Comparison of ENCODE assay signal across 18 cellular contexts in the genomic region with DNA sequence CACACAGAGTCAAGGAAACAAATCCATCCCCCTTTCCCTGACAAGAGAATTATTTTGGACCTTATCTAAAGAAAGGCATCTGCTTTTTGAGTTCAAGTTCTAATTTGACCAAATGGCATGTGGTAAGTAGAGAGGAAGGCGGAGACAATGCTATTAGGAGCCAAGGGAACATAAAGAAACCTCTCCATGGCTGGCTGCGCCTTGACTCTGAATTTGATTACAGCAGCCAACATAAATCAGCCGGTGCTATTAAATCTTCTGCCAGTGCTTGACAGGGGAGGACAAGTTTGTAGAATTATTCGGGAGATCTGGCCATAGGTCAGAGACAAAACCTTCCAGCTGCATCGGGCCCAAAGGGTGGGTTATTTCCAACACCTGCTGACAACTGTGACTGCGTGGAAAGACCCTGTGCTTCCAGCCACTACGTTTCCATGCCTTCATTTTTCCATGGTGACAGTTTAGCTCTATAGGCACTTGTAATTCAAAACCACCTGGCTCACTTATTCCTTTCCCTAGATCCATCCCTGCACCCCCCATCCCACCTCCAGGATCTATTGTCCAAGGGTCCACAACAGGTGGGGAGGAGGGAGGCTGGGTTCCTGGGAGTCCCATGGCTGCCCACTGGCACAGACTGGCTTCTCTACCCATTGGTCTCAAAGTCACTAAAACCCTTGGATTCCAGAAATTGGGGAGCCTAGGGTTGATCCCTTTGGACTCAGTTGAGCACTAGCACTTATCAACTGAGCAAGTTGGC.
"Had no signal": no experiment of that assay in that cellular context is flagged by ENCODE, and none has a peak within 500 bp of the region (broad histone marks: within the 10 kb centered on the region; RNA-seq: fewer than 3 reads in every experiment).

No MANE protein-coding gene starts in this region.

- H3K36me3 Mint-ChIP-seq: natural killer cell treated with Interleukin-12 subunit alpha and Interleukin-12 subunit beta and Interleukin-15 and Interleukin-18, amount 100 ng/mL, for 72 hours had no signal

- ATAC-seq: activated CD8-positive, alpha-beta T cell treated with anti-CD3 and anti-CD28 coated beads for 36 hours; activated T-helper 17 cell treated with anti-CD3 and anti-CD28 coated beads, Interleukin-2, amount 50 U/mL, for 72 hours; body of pancreas; left colon; lower lobe of right lung; stimulated activated naive B cell treated with anti-CD40 and anti-IgM and Interleukin-4, amounts not matched to agents 10 μg/mL and 1 μg/mL and 100 μg/mL, for 72 hours had no signal

- H3K9me3 Mint-ChIP-seq: activated CD4-positive, alpha-beta T cell treated with anti-CD3 and anti-CD28 coated beads, Interleukin-2, amount 10 ng/mL, durations not matched to agents 24 days and 14 days; activated CD8-positive, alpha-beta T cell treated with anti-CD3 and anti-CD28 coated beads for 36 hours; activated naive CD4-positive, alpha-beta T cell treated with anti-CD3 and anti-CD28 coated beads for 36 hours; activated T-helper 17 cell treated with anti-CD3 and anti-CD28 coated beads, Interleukin-2, amount 50 U/mL, for 72 hours; natural killer cell treated with Interleukin-12 subunit alpha and Interleukin-12 subunit beta and Interleukin-15 and Interleukin-18, amount 100 ng/mL, for 72 hours; stimulated activated naive B cell treated with anti-CD40 and anti-IgM and Interleukin-4, amounts not matched to agents 10 μg/mL and 1 μg/mL and 100 μg/mL, for 72 hours had no signal

- DNase-seq: activated CD4-positive, alpha-beta T cell treated with anti-CD3 and anti-CD28 coated beads, Interleukin-2, amount 10 ng/mL, durations not matched to agents 24 days and 14 days; activated T-cell treated with anti-CD3 and anti-CD28 coated beads, Interleukin-2, amount 50 U/mL, for 1 hour; caudate nucleus; dorsolateral prefrontal cortex; hippocampal formation; left colon; lower lobe of right lung; nucleus accumbens; spleen; stimulated activated CD4-positive, alpha-beta T cell treated with anti-CD3 and anti-CD28 coated beads, Interleukin-4, amount 100 ng/mL, for 4 hours; stimulated activated naive B cell treated with anti-CD40 and anti-IgM and Interleukin-4, amounts not matched to agents 10 μg/mL and 1 μg/mL and 100 μg/mL, for 72 hours; T1000 had no signal

- H3K27me3 Mint-ChIP-seq: activated CD4-positive, alpha-beta T cell treated with anti-CD3 and anti-CD28 coated beads, Interleukin-2, amount 10 ng/mL, durations not matched to agents 24 days and 14 days; activated CD8-positive, alpha-beta T cell treated with anti-CD3 and anti-CD28 coated beads for 36 hours; activated T-helper 17 cell treated with anti-CD3 and anti-CD28 coated beads, Interleukin-2, amount 50 U/mL, for 72 hours; natural killer cell treated with Interleukin-12 subunit alpha and Interleukin-12 subunit beta and Interleukin-15 and Interleukin-18, amount 100 ng/mL, for 72 hours; stimulated activated naive B cell treated with anti-CD40 and anti-IgM and Interleukin-4, amounts not matched to agents 10 μg/mL and 1 μg/mL and 100 μg/mL, for 72 hours had no signal

- H3K4me3 Mint-ChIP-seq: activated CD4-positive, alpha-beta T cell treated with anti-CD3 and anti-CD28 coated beads, Interleukin-2, amount 10 ng/mL, durations not matched to agents 24 days and 14 days; activated CD8-positive, alpha-beta T cell treated with anti-CD3 and anti-CD28 coated beads for 36 hours; activated naive CD4-positive, alpha-beta T cell treated with anti-CD3 and anti-CD28 coated beads for 36 hours; activated T-helper 17 cell treated with anti-CD3 and anti-CD28 coated beads, Interleukin-2, amount 50 U/mL, for 72 hours; stimulated activated naive B cell treated with anti-CD40 and anti-IgM and Interleukin-4, amounts not matched to agents 10 μg/mL and 1 μg/mL and 100 μg/mL, for 72 hours had no signal

- H3K27ac Mint-ChIP-seq: activated CD4-positive, alpha-beta T cell treated with anti-CD3 and anti-CD28 coated beads, Interleukin-2, amount 10 ng/mL, durations not matched to agents 24 days and 14 days; activated CD8-positive, alpha-beta T cell treated with anti-CD3 and anti-CD28 coated beads for 36 hours; activated naive CD4-positive, alpha-beta T cell treated with anti-CD3 and anti-CD28 coated beads for 36 hours; activated T-helper 17 cell treated with anti-CD3 and anti-CD28 coated beads, Interleukin-2, amount 50 U/mL, for 72 hours; stimulated activated naive B cell treated with anti-CD40 and anti-IgM and Interleukin-4, amounts not matched to agents 10 μg/mL and 1 μg/mL and 100 μg/mL, for 72 hours had no signal

- H3K9me3 ChIP-seq: body of pancreas, lower lobe of right lung, spleen, thoracic aorta had no signal
